5 cellular contexts compared by ENCODE assay signal in genomic region chr17:49275981-49276380, GRCh38. TPM values are rescaled to one million over a fixed set of nuclear protein-coding genes. Genes with fewer than 3 reads are reported as not detected.
"Had no signal": no experiment of that assay in that cellular context is flagged by ENCODE, and none has a peak within 500 bp of the region (broad histone marks: within the 10 kb centered on the region; RNA-seq: fewer than 3 reads in every experiment).

No MANE protein-coding gene starts in this region.

RNA-seq across cellular contexts. Expression of gene PHOSPHO1, which starts 45.4 kb away (rescaled TPM):
- total RNA-seq: MCF 10A, NCI-H460, OCI-LY7, PC-9, SJCRH30 had no signal
